19 cellular contexts compared by ENCODE assay signal in genomic region chr19:35883920-35884319, GRCh38. TPM values are rescaled to one million over a fixed set of nuclear protein-coding genes. Genes with fewer than 3 reads are reported as not detected.
"Had no signal": no experiment of that assay in that cellular context is flagged by ENCODE, and none has a peak within 500 bp of the region (broad histone marks: within the 10 kb centered on the region; RNA-seq: fewer than 3 reads in every experiment).

No MANE protein-coding gene starts in this region.

- H3K27me3 ChIP-seq: breast epithelium had no signal

- H3K4me3 Mint-ChIP-seq: activated CD4-positive, alpha-beta memory T cell treated with anti-CD3 and anti-CD28 coated beads, Interleukin-2, amount 10 ng/mL, durations not matched to agents 7 days and 5 days; activated naive CD8-positive, alpha-beta T cell; neural crest cell had no signal

- H3K9me3 ChIP-seq: breast epithelium, esophagus muscularis mucosa, sigmoid colon, upper lobe of right lung had no signal

- ATAC-seq: upper lobe of right lung had no signal

- DNase-seq: activated CD4-positive, alpha-beta memory T cell treated with anti-CD3 and anti-CD28 coated beads, Interleukin-2, amount 10 ng/mL, durations not matched to agents 7 days and 5 days; activated effector memory CD4-positive, alpha-beta T cell treated with Interleukin-2 at 50 U/mL for 16 hours; aorta; foreskin fibroblast; glutamatergic neuron; sigmoid colon; stimulated activated CD4-positive, alpha-beta T cell treated with anti-CD3 and anti-CD28 coated beads, Interleukin-2, amount 100 ng/mL, for 24 hours; stimulated activated naive CD4-positive, alpha-beta T cell treated with Interleukin-2 at 50 U/mL for 16 hours; upper lobe of right lung had no signal

- H3K27ac ChIP-seq: breast epithelium, esophagus muscularis mucosa, sigmoid colon, upper lobe of right lung had no signal

- H3K4me3 ChIP-seq: breast epithelium, esophagus muscularis mucosa, sigmoid colon, upper lobe of right lung had no signal

- H3K9me3 Mint-ChIP-seq: activated CD4-positive, alpha-beta memory T cell treated with anti-CD3 and anti-CD28 coated beads, Interleukin-2, amount 10 ng/mL, durations not matched to agents 7 days and 5 days; neural crest cell had no signal

- H3K36me3 ChIP-seq: breast epithelium had no signal

- H3K27ac Mint-ChIP-seq: activated CD4-positive, alpha-beta memory T cell treated with anti-CD3 and anti-CD28 coated beads, Interleukin-2, amount 10 ng/mL, durations not matched to agents 7 days and 5 days; activated naive CD8-positive, alpha-beta T cell had no signal

- H3K4me1 ChIP-seq: breast epithelium, upper lobe of right lung had no signal

RNA-seq across cellular contexts. Expression of gene HCST, which starts 18.4 kb away (rescaled TPM):
- total RNA-seq: neural crest cell, pulmonary artery endothelial cell, temporal lobe had no signal

RNA-seq across cellular contexts. Expression of gene TYROBP, which starts 24.2 kb away (rescaled TPM):
- total RNA-seq: chondrocyte; dermis microvascular lymphatic vessel endothelial cell; neural crest cell; osteocyte; pulmonary artery endothelial cell; T-helper 2 cell treated with Interferon-gamma antibody and Interleukin-4, amounts not matched to agents 100 ng/mL and 5 ng/mL, for 36 hours had no signal

RNA-seq across cellular contexts. Expression of gene KIRREL2, which starts 27.2 kb away (rescaled TPM):
- total RNA-seq: aorta, dermis microvascular lymphatic vessel endothelial cell, esophagus muscularis mucosa, osteocyte, pulmonary artery endothelial cell, upper lobe of right lung had no signal
